ENCODE assay signal across 19 cellular contexts in genomic region chr12:19012965-19013364, GRCh38.
DNase-seq lines count a peak whose midpoint lies in the region; ATAC-seq, FAIRE-seq and TF ChIP-seq lines count a peak whose summit lies in the region.
"Had no signal": no experiment of that assay in that cellular context is flagged by ENCODE, and none has a peak within 500 bp of the region (broad histone marks: within the 10 kb centered on the region; RNA-seq: fewer than 3 reads in every experiment).

No MANE protein-coding gene starts in this region.

- TF ChIP-seq CTCF in foreskin keratinocyte (conservative IDR thresholded peaks at IDR 0.05): no peak
- no peak for TF ChIP-seq CTCF in nephron (IDR thresholded peaks at IDR 0.05; ENCODE audit: unreplicated experiment in 3 of 3)
- no peak for TF ChIP-seq CTCF in upper lobe of left lung (IDR thresholded peaks at IDR 0.05)
- TF ChIP-seq CTCF in stomach (IDR thresholded peaks at IDR 0.05): no peak
- no peak for TF ChIP-seq CTCF in D721Med (IDR thresholded peaks at IDR 0.05; ENCODE audit: insufficient read depth, missing control alignments)

- intact Hi-C loops in stomach (cut with DNase I; ENCODE audit: low total_unique reads): no loop called here

- H3K4me1 ChIP-seq in foreskin keratinocyte: peaks cover 3% of the 10 kb centered on the region
- H3K4me1 ChIP-seq in upper lobe of left lung: no peaks in the 10 kb centered on the region
- H3K4me1 ChIP-seq in stomach: peaks cover 0 to 29% (median 12%) of the 10 kb centered on the region in 4 donors
- H3K4me1 ChIP-seq: Peyer's patch had no signal

- DNase-seq in HT1080 (ENCODE audit: low read depth) (peak; percentile 47), NCI-H69 (lab: John Stamatoyannopoulos, UW) (peak; percentile 12), foreskin keratinocyte (peak in 1 of 2 donors; percentile 57), upper lobe of left lung (no peak), NCI-H1436 (lab: John Stamatoyannopoulos, UW) (no peak), stomach (no peak), D721Med (ENCODE audit: insufficient read length, low spot score) (no peak)
- DNase-seq: ACHN, C1 segment of cervical spinal cord, DMS 273 treated with DMSO at 0.1 percent for 48 hours, GF-D8, GOT3, NCI-H1930, NCI-H526, SW 1271 had no signal

- no peaks in the 10 kb centered on the region for H3K9me3 Mint-ChIP-seq in nephron

- H3K27ac Mint-ChIP-seq in nephron: peak overlapping the region; percentile 72 to 92 (median 78)

- H3K4me3 Mint-ChIP-seq in nephron: no peak overlapping the region

- H3K9me3 ChIP-seq in upper lobe of left lung: no peaks in the 10 kb centered on the region
- H3K9me3 ChIP-seq in stomach: no peaks in the 10 kb centered on the region
- H3K9me3 ChIP-seq: Peyer's patch had no signal

- TF ChIP-seq POLR2A in upper lobe of left lung (IDR thresholded peaks at IDR 0.05): no peak
- no peak for TF ChIP-seq POLR2A in stomach (IDR thresholded peaks at IDR 0.05)

- H3K36me3 Mint-ChIP-seq in nephron (ENCODE audit: low read depth): no peaks in the 10 kb centered on the region

- H3K36me3 ChIP-seq in upper lobe of left lung: no peaks in the 10 kb centered on the region
- H3K36me3 ChIP-seq in stomach: no peaks in the 10 kb centered on the region
- H3K36me3 ChIP-seq: Peyer's patch had no signal

- H3K27ac ChIP-seq in foreskin keratinocyte: no peak overlapping the region
- H3K27ac ChIP-seq in upper lobe of left lung: no peak overlapping the region
- H3K27ac ChIP-seq in stomach: peak overlapping the region in 1 of 5 donors; percentile 11
- H3K27ac ChIP-seq: Peyer's patch had no signal

- FAIRE-seq in D721Med (lab: Jason Lieb, UNC): no peak
- FAIRE-seq: K562 had no signal

- TF ChIP-seq EP300 in upper lobe of left lung (IDR thresholded peaks at IDR 0.05) (no peak), stomach (IDR thresholded peaks at IDR 0.05) (no peak)

- no peaks in the 10 kb centered on the region for H3K27me3 Mint-ChIP-seq in nephron (ENCODE audit: low read depth)

- ATAC-seq in foreskin keratinocyte: peak; percentile 88
- ATAC-seq in upper lobe of left lung (ENCODE audit: low FRiP score in 2 of 2): no peak
- ATAC-seq: K562, Right ventricle myocardium inferior had no signal

- no peak overlapping the region for H3K4me3 ChIP-seq in upper lobe of left lung
- no peak overlapping the region for H3K4me3 ChIP-seq in stomach
- H3K4me3 ChIP-seq: K562, Peyer's patch had no signal

- WGBS in upper lobe of left lung, 2 donors: 82 to 85% methylated on average over 3 of the region's 3 CpGs
- WGBS in stomach, 5 donors: 49 to 69% (median 67%) methylated on average over 3 of the region's 3 CpGs

- H3K27me3 ChIP-seq in foreskin keratinocyte (no peaks in the 10 kb centered on the region), upper lobe of left lung (no peaks in the 10 kb centered on the region), stomach (no peaks in the 10 kb centered on the region)
- H3K27me3 ChIP-seq: Peyer's patch had no signal

- peaks cover 13% of the 10 kb centered on the region for H3K4me1 Mint-ChIP-seq in nephron

Comparison
In these comparisons a context has a peak if more than half of its experiments do, and no peak if none do; other contexts are left out.
1. DNase-seq: peak in HT1080 (single experiment) and NCI-H69 (single experiment); none in upper lobe of left lung (0 of 2), NCI-H1436 (single experiment), stomach (single experiment) and D721Med (single experiment).